In the genomic region with DNA sequence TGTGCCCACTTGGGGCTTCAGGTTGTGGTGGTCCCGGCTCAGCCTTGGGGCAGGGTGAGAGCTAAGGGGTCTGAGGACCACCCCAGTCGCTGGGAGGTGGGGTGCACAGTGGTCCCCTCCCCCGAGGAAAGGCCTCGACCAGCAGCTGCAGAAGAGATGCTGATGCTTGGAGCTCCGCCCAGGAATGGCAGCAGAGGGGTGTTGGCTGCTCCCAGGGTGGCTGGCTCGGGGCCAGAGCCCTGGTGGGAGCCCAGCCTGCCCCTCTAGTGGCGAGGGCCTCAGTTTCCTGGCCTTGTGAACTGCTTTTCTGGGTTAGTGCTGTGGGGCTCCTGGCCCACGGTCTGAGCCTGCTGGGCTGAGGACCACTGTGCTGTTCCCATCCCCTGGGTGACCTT, we compare ENCODE assay signal across 1 cellular context.
TF ChIP-seq lines count a peak whose summit lies in the region.

No MANE protein-coding gene starts in this region.

TF ChIP-seq in HEK293, 187 proteins besides CTCF, POLR2A, EP300 and RAD21 (continued from another document and continues in another):
- no peak for TF ChIP-seq ZNF174 (tag by site-specific recombination; IDR thresholded peaks at IDR 0.05)
- TF ChIP-seq ZNF140 (tag by site-specific recombination; IDR thresholded peaks at IDR 0.05) = no peak
- no peak for TF ChIP-seq ZNF416 (tag by site-specific recombination; IDR thresholded peaks at IDR 0.05)
- TF ChIP-seq, protein P1, sequence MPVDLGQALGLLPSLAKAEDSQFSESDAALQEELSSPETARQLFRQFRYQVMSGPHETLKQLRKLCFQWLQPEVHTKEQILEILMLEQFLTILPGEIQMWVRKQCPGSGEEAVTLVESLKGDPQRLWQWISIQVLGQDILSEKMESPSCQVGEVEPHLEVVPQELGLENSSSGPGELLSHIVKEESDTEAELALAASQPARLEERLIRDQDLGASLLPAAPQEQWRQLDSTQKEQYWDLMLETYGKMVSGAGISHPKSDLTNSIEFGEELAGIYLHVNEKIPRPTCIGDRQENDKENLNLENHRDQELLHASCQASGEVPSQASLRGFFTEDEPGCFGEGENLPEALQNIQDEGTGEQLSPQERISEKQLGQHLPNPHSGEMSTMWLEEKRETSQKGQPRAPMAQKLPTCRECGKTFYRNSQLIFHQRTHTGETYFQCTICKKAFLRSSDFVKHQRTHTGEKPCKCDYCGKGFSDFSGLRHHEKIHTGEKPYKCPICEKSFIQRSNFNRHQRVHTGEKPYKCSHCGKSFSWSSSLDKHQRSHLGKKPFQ (tag by site-specific recombination; IDR thresholded peaks at IDR 0.05) = no peak
- TF ChIP-seq ZNF202 (tag by site-specific recombination; IDR thresholded peaks at IDR 0.05; ENCODE audit: borderline replicate concordance) = no peak
- TF ChIP-seq, protein P2, sequence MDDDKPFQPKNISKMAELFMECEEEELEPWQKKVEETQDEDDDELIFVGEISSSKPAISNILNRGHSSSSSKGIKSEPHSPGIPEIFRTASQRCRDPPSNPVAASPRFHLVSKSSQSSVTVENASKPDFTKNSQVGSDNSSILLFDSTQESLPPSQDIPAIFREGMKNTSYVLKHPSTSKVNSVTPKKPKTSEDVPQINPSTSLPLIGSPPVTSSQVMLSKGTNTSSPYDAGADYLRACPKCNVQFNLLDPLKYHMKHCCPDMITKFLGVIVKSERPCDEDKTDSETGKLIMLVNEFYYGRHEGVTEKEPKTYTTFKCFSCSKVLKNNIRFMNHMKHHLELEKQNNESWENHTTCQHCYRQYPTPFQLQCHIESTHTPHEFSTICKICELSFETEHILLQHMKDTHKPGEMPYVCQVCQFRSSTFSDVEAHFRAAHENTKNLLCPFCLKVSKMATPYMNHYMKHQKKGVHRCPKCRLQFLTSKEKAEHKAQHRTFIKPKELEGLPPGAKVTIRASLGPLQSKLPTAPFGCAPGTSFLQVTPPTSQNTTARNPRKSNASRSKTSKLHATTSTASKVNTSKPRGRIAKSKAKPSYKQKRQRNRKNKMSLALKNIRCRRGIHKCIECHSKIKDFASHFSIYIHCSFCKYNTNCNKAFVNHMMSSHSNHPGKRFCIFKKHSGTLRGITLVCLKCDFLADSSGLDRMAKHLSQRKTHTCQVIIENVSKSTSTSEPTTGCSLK (tag by site-specific recombination; IDR thresholded peaks at IDR 0.05) = no peak
- TF ChIP-seq KLF8 (tag by site-specific recombination; IDR thresholded peaks at IDR 0.05) = no peak
- TF ChIP-seq, protein P3, sequence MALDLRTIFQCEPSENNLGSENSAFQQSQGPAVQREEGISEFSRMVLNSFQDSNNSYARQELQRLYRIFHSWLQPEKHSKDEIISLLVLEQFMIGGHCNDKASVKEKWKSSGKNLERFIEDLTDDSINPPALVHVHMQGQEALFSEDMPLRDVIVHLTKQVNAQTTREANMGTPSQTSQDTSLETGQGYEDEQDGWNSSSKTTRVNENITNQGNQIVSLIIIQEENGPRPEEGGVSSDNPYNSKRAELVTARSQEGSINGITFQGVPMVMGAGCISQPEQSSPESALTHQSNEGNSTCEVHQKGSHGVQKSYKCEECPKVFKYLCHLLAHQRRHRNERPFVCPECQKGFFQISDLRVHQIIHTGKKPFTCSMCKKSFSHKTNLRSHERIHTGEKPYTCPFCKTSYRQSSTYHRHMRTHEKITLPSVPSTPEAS (tag by site-specific recombination; IDR thresholded peaks at IDR 0.05) = no peak
- no peak for TF ChIP-seq ZNF138 (tag by site-specific recombination; IDR thresholded peaks at IDR 0.05; ENCODE audit: borderline replicate concordance)
- TF ChIP-seq ZIC2 (tag by site-specific recombination; IDR thresholded peaks at IDR 0.05) = peak; percentile 51; the same call in 1 of the 2 replicates
- no peak for TF ChIP-seq TRIM28 (IDR thresholded peaks at IDR 0.05; ENCODE audit: borderline replicate concordance, low read length)
- no peak for TF ChIP-seq ZNF311 (tag by site-specific recombination; IDR thresholded peaks at IDR 0.05; ENCODE audit: borderline replicate concordance)
- TF ChIP-seq, protein P4, sequence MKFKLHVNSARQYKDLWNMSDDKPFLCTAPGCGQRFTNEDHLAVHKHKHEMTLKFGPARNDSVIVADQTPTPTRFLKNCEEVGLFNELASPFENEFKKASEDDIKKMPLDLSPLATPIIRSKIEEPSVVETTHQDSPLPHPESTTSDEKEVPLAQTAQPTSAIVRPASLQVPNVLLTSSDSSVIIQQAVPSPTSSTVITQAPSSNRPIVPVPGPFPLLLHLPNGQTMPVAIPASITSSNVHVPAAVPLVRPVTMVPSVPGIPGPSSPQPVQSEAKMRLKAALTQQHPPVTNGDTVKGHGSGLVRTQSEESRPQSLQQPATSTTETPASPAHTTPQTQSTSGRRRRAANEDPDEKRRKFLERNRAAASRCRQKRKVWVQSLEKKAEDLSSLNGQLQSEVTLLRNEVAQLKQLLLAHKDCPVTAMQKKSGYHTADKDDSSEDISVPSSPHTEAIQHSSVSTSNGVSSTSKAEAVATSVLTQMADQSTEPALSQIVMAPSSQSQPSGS (tag by site-specific recombination; IDR thresholded peaks at IDR 0.05; ENCODE audit: low read depth) = no peak
- TF ChIP-seq ZBTB48 (tag by site-specific recombination; IDR thresholded peaks at IDR 0.05) = no peak
- TF ChIP-seq, protein P5, sequence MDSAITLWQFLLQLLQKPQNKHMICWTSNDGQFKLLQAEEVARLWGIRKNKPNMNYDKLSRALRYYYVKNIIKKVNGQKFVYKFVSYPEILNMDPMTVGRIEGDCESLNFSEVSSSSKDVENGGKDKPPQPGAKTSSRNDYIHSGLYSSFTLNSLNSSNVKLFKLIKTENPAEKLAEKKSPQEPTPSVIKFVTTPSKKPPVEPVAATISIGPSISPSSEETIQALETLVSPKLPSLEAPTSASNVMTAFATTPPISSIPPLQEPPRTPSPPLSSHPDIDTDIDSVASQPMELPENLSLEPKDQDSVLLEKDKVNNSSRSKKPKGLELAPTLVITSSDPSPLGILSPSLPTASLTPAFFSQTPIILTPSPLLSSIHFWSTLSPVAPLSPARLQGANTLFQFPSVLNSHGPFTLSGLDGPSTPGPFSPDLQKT (IDR thresholded peaks at IDR 0.05; ENCODE audit: borderline replicate concordance, low read depth, low read length) = no peak
- TF ChIP-seq, protein P6, sequence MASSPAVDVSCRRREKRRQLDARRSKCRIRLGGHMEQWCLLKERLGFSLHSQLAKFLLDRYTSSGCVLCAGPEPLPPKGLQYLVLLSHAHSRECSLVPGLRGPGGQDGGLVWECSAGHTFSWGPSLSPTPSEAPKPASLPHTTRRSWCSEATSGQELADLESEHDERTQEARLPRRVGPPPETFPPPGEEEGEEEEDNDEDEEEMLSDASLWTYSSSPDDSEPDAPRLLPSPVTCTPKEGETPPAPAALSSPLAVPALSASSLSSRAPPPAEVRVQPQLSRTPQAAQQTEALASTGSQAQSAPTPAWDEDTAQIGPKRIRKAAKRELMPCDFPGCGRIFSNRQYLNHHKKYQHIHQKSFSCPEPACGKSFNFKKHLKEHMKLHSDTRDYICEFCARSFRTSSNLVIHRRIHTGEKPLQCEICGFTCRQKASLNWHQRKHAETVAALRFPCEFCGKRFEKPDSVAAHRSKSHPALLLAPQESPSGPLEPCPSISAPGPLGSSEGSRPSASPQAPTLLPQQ (tag by site-specific recombination; IDR thresholded peaks at IDR 0.05) = peak; percentile 72; the same call in 1 of the 2 replicates
- TF ChIP-seq ZBTB7A (tag by site-specific recombination; IDR thresholded peaks at IDR 0.05; ENCODE audit: low read depth) = no peak
- TF ChIP-seq, protein P7, sequence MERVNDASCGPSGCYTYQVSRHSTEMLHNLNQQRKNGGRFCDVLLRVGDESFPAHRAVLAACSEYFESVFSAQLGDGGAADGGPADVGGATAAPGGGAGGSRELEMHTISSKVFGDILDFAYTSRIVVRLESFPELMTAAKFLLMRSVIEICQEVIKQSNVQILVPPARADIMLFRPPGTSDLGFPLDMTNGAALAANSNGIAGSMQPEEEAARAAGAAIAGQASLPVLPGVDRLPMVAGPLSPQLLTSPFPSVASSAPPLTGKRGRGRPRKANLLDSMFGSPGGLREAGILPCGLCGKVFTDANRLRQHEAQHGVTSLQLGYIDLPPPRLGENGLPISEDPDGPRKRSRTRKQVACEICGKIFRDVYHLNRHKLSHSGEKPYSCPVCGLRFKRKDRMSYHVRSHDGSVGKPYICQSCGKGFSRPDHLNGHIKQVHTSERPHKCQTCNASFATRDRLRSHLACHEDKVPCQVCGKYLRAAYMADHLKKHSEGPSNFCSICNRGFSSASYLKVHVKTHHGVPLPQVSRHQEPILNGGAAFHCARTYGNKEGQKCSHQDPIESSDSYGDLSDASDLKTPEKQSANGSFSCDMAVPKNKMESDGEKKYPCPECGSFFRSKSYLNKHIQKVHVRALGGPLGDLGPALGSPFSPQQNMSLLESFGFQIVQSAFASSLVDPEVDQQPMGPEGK (tag by site-specific recombination; IDR thresholded peaks at IDR 0.05) = peak; percentile 56
- TF ChIP-seq ZNF324 (tag by site-specific recombination; IDR thresholded peaks at IDR 0.05) = no peak
- no peak for TF ChIP-seq SP2 (tag by site-specific recombination; IDR thresholded peaks at IDR 0.05)
- TF ChIP-seq ZNF175 (tag by site-specific recombination; IDR thresholded peaks at IDR 0.05) = no peak
- TF ChIP-seq, protein P8, sequence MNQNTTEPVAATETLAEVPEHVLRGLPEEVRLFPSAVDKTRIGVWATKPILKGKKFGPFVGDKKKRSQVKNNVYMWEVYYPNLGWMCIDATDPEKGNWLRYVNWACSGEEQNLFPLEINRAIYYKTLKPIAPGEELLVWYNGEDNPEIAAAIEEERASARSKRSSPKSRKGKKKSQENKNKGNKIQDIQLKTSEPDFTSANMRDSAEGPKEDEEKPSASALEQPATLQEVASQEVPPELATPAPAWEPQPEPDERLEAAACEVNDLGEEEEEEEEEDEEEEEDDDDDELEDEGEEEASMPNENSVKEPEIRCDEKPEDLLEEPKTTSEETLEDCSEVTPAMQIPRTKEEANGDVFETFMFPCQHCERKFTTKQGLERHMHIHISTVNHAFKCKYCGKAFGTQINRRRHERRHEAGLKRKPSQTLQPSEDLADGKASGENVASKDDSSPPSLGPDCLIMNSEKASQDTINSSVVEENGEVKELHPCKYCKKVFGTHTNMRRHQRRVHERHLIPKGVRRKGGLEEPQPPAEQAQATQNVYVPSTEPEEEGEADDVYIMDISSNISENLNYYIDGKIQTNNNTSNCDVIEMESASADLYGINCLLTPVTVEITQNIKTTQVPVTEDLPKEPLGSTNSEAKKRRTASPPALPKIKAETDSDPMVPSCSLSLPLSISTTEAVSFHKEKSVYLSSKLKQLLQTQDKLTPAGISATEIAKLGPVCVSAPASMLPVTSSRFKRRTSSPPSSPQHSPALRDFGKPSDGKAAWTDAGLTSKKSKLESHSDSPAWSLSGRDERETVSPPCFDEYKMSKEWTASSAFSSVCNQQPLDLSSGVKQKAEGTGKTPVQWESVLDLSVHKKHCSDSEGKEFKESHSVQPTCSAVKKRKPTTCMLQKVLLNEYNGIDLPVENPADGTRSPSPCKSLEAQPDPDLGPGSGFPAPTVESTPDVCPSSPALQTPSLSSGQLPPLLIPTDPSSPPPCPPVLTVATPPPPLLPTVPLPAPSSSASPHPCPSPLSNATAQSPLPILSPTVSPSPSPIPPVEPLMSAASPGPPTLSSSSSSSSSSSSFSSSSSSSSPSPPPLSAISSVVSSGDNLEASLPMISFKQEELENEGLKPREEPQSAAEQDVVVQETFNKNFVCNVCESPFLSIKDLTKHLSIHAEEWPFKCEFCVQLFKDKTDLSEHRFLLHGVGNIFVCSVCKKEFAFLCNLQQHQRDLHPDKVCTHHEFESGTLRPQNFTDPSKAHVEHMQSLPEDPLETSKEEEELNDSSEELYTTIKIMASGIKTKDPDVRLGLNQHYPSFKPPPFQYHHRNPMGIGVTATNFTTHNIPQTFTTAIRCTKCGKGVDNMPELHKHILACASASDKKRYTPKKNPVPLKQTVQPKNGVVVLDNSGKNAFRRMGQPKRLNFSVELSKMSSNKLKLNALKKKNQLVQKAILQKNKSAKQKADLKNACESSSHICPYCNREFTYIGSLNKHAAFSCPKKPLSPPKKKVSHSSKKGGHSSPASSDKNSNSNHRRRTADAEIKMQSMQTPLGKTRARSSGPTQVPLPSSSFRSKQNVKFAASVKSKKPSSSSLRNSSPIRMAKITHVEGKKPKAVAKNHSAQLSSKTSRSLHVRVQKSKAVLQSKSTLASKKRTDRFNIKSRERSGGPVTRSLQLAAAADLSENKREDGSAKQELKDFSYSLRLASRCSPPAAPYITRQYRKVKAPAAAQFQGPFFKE (tag by site-specific recombination; IDR thresholded peaks at IDR 0.05; ENCODE audit: borderline replicate concordance) = no peak
- no peak for TF ChIP-seq MEIS1 (CRISPR knock-in tag; IDR thresholded peaks at IDR 0.05; ENCODE audit: borderline replicate concordance)
- TF ChIP-seq ZFP69B (tag by site-specific recombination; IDR thresholded peaks at IDR 0.05) = no peak; the same call in 1 of the 2 replicates
- TF ChIP-seq, protein P9, sequence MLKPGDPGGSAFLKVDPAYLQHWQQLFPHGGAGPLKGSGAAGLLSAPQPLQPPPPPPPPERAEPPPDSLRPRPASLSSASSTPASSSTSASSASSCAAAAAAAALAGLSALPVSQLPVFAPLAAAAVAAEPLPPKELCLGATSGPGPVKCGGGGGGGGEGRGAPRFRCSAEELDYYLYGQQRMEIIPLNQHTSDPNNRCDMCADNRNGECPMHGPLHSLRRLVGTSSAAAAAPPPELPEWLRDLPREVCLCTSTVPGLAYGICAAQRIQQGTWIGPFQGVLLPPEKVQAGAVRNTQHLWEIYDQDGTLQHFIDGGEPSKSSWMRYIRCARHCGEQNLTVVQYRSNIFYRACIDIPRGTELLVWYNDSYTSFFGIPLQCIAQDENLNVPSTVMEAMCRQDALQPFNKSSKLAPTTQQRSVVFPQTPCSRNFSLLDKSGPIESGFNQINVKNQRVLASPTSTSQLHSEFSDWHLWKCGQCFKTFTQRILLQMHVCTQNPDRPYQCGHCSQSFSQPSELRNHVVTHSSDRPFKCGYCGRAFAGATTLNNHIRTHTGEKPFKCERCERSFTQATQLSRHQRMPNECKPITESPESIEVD (tag by site-specific recombination; IDR thresholded peaks at IDR 0.05) = no peak
- no peak for TF ChIP-seq ZNF664 (tag by site-specific recombination; IDR thresholded peaks at IDR 0.05)
- TF ChIP-seq ZNF266 (tag by site-specific recombination; IDR thresholded peaks at IDR 0.05; ENCODE audit: low read depth) = no peak
- no peak for TF ChIP-seq ZNF530 (tag by site-specific recombination; IDR thresholded peaks at IDR 0.05; ENCODE audit: low read depth)
- peak; percentile 78 for TF ChIP-seq GLIS2 (tag by site-specific recombination; IDR thresholded peaks at IDR 0.05)
- no peak for TF ChIP-seq ZNF629 (tag by site-specific recombination; IDR thresholded peaks at IDR 0.05)
- TF ChIP-seq ZNF10 (tag by site-specific recombination; IDR thresholded peaks at IDR 0.05) = 0 out of 2 replicates have a peak, but pooled peaks have one; percentile 14
- no peak for TF ChIP-seq ZNF184 (tag by site-specific recombination; IDR thresholded peaks at IDR 0.05)
- no peak for TF ChIP-seq ZNF521 (tag by site-specific recombination; IDR thresholded peaks at IDR 0.05)
- no peak for TF ChIP-seq ZNF626 (tag by site-specific recombination; IDR thresholded peaks at IDR 0.05)
- peak; percentile 99 for TF ChIP-seq ZNF341 (tag by site-specific recombination; IDR thresholded peaks at IDR 0.05; ENCODE audit: low read depth)
- TF ChIP-seq, protein P10, sequence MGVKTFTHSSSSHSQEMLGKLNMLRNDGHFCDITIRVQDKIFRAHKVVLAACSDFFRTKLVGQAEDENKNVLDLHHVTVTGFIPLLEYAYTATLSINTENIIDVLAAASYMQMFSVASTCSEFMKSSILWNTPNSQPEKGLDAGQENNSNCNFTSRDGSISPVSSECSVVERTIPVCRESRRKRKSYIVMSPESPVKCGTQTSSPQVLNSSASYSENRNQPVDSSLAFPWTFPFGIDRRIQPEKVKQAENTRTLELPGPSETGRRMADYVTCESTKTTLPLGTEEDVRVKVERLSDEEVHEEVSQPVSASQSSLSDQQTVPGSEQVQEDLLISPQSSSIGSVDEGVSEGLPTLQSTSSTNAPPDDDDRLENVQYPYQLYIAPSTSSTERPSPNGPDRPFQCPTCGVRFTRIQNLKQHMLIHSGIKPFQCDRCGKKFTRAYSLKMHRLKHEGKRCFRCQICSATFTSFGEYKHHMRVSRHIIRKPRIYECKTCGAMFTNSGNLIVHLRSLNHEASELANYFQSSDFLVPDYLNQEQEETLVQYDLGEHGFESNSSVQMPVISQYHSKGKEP (tag by site-specific recombination; IDR thresholded peaks at IDR 0.05) = no peak
